11 cellular contexts compared by ENCODE assay signal in the genomic region with DNA sequence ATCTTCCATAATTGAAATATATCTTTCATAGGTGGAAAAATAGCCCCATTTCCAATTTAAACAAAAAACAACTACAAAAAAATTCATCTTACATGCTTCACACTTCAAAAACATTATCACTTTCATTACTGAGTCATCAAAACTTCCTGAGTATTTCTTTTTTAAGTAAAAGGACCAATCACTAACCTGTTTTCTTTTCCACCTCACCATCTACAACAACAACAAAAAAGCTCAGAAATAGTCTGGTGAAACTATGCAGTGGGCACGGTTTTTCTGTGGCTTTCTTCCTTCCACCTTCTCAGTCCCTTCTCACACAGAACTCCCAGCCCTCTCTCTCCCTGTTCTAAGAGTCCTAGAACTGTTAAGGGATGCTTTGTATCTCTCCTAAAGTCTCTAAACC. TPM values are rescaled to one million over a fixed set of nuclear protein-coding genes. Genes with fewer than 3 reads are reported as not detected.
DNase-seq lines count a peak whose midpoint lies in the region; ATAC-seq lines count a peak whose summit lies in the region.
"Had no signal": no experiment of that assay in that cellular context is flagged by ENCODE, and none has a peak within 500 bp of the region (broad histone marks: within the 10 kb centered on the region; RNA-seq: fewer than 3 reads in every experiment).

No MANE protein-coding gene starts in this region.

- no peaks in the 10 kb centered on the region for H3K79me2 ChIP-seq in GM23248 (ENCODE audit: insufficient read depth)

- peak; percentile 63 to 70 for ATAC-seq in naive thymus-derived CD8-positive, alpha-beta T cell

- H3K4me3 ChIP-seq in GM23248, result no peak overlapping the region

- H4K20me1 ChIP-seq in GM23248 (ENCODE audit: insufficient read depth), result no peaks in the 10 kb centered on the region

- no peak overlapping the region for H2AFZ ChIP-seq in GM23248

- POLR2A ChIA-PET in naive thymus-derived CD8-positive, alpha-beta T cell (lab: Charles Lee), result no interaction called here

- no peaks in the 10 kb centered on the region for H3K9me3 ChIP-seq in GM23248 (ENCODE audit: low read depth)

- H3K27ac Mint-ChIP-seq in naive thymus-derived CD8-positive, alpha-beta T cell, result peak overlapping the region in 8 of 10 donors; percentile 1 to 89 (median 68)
- H3K27ac Mint-ChIP-seq: memory B cell had no signal

- H3K27me3 ChIP-seq in GM23248 (replicated peaks; ENCODE audit: insufficient read depth), result no peaks in the 10 kb centered on the region

- H3K9ac ChIP-seq in GM23248, result no peak overlapping the region

- peak; percentile 6 for DNase-seq in NK-92 treated with Interleukin-12 subunit alpha and Interleukin-12 subunit beta, amount 100 ng/mL, for 24 hours (lab: John Stamatoyannopoulos, UW)
- DNase-seq in NK-92 (lab: John Stamatoyannopoulos, UW; ENCODE audit: unreplicated experiment) (no peak), GM23248 (peak; percentile 5), HT1080 (ENCODE audit: low read depth) (peak; percentile 22), mucosa of gallbladder (ENCODE audit: low spot score) (no peak), retina (no peak), cortex of kidney (lab: John Stamatoyannopoulos, UW) (no peak)
- DNase-seq in naive thymus-derived CD8-positive, alpha-beta T cell, result peak in 1 of 10 donors; percentile 25
- DNase-seq: RPMI8226 had no signal

- H3F3A ChIP-seq in GM23248 (ENCODE audit: insufficient read depth), result no peaks in the 10 kb centered on the region

- H3K4me1 Mint-ChIP-seq in naive thymus-derived CD8-positive, alpha-beta T cell, result peaks cover 5 to 16% (median 12%) of the 10 kb centered on the region in 4 donors
- H3K4me1 Mint-ChIP-seq: memory B cell had no signal

- no peaks in the 10 kb centered on the region for H3K4me1 ChIP-seq in GM23248 (ENCODE audit: insufficient read depth)

- peak overlapping the region in 9 of 10 donors; percentile 3 to 59 (median 34) for H3K4me3 Mint-ChIP-seq in naive thymus-derived CD8-positive, alpha-beta T cell
- H3K4me3 Mint-ChIP-seq: memory B cell had no signal

- H3K9me2 ChIP-seq in GM23248 (ENCODE audit: insufficient read depth), result no peaks in the 10 kb centered on the region

- in situ Hi-C loops in GM23248 (cut with MboI), result no loop called here

- no peaks in the 10 kb centered on the region for H3K9me3 Mint-ChIP-seq in naive thymus-derived CD8-positive, alpha-beta T cell
- H3K9me3 Mint-ChIP-seq: memory B cell had no signal

- no peaks in the 10 kb centered on the region for H3K36me3 Mint-ChIP-seq in naive thymus-derived CD8-positive, alpha-beta T cell
- H3K36me3 Mint-ChIP-seq: memory B cell had no signal

- no peaks in the 10 kb centered on the region for H3K36me3 ChIP-seq in GM23248 (ENCODE audit: low read depth)

- H3K4me2 ChIP-seq in GM23248 (ENCODE audit: unreplicated experiment), result no peak overlapping the region

- no peak overlapping the region for H3K27ac ChIP-seq in GM23248
- H3K27ac ChIP-seq: 22Rv1 had no signal

- WGBS in GM23248 (ENCODE audit: low coverage in 1 of 2, low lambda C conversion rate in 2 of 2, missing lambda C conversion rate in 2 of 2), 2 experiments, result 89 to 90% methylated on average over 1 of the region's 1 CpG

- no peaks in the 10 kb centered on the region for H3K27me3 Mint-ChIP-seq in naive thymus-derived CD8-positive, alpha-beta T cell
- H3K27me3 Mint-ChIP-seq: memory B cell had no signal

RNA-seq across cellular contexts. Expression of a gene that starts 20.3 kb away (rescaled TPM):
- 1.0 and 2.3 TPM in 2 replicates for total RNA-seq in GM23248 (2014; rRNA removed; shearing (Covaris generic))
- polyA plus RNA-seq in GM23248 (2016; fragmentation: Nextera tagmentation; extraction: Ambion mirVana), result 0.80 and 1.4 TPM in 2 replicates
- total RNA-seq in HT1080 (2014; rRNA removed; shearing (Covaris generic)), result 12.3 and 16.1 TPM in 2 replicates
- polyA plus RNA-seq in HT1080 (2015; cell fraction: cytosol; rRNA removed), result 3.7 and 4.2 TPM in 2 replicates
- 11.5 and 12.9 TPM in 2 replicates for polyA plus RNA-seq in HT1080 (2015; cell fraction: nucleus; rRNA removed)
- 10 to 100 TPM; 47.3 to 50.0 TPM for total RNA-seq in naive thymus-derived CD8-positive, alpha-beta T cell
- polyA plus RNA-seq in naive thymus-derived CD8-positive, alpha-beta T cell, result 10 to 100 TPM; 13.2 to 16.1 (median 13.8) TPM
- 33.9 TPM for total RNA-seq in mucosa of gallbladder

Comparison
In these comparisons a context has a peak if more than half of its experiments do, and no peak if none do; other contexts are left out.
1. DNase-seq: peak in NK-92 treated with Interleukin-12 subunit alpha and Interleukin-12 subunit beta, amount 100 ng/mL, for 24 hours (single experiment), GM23248 (single experiment) and HT1080 (single experiment); none in NK-92 (single experiment), mucosa of gallbladder (single experiment), retina (single experiment) and cortex of kidney (single experiment).